ENCODE assay signal across 1 cellular context in the genomic region with DNA sequence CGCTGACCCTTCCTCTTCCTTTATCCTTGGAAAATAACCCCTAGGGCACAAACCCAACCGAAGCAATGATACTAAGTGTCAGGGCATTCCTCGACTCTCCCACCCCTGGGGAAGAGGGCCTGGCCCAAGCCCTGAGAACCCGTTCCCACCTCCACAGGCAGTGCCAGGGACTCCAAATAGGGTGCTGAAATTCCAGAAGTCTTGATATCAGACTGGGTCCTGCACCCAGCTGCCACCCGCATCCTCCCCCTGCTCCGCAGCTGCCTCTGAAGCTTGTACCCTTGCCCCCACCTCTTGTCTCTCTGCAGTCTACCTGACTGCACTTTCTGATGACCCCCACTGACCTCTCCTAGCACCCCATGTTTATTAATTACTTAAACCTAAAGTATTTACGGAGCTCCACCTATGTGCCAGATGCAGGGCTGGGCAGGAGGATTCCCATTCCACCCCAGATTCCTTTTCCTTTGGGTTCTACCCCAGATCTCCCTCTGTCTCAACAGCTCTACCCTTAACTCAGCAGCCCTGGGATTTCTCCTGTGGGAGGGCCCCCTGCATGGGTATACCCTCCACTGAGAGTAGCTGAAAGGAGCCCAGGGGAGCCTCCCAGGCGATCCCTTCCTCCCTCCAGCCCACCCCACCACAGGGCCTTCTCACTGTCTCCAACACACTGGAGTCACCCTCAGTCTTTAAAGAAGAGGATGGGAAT.
TF ChIP-seq lines count a peak whose summit lies in the region.

No MANE protein-coding gene starts in this region.

TF ChIP-seq in GM23338, 12 proteins besides CTCF, POLR2A, EP300 and RAD21 (continued from another document):
- TF ChIP-seq, protein P1, sequence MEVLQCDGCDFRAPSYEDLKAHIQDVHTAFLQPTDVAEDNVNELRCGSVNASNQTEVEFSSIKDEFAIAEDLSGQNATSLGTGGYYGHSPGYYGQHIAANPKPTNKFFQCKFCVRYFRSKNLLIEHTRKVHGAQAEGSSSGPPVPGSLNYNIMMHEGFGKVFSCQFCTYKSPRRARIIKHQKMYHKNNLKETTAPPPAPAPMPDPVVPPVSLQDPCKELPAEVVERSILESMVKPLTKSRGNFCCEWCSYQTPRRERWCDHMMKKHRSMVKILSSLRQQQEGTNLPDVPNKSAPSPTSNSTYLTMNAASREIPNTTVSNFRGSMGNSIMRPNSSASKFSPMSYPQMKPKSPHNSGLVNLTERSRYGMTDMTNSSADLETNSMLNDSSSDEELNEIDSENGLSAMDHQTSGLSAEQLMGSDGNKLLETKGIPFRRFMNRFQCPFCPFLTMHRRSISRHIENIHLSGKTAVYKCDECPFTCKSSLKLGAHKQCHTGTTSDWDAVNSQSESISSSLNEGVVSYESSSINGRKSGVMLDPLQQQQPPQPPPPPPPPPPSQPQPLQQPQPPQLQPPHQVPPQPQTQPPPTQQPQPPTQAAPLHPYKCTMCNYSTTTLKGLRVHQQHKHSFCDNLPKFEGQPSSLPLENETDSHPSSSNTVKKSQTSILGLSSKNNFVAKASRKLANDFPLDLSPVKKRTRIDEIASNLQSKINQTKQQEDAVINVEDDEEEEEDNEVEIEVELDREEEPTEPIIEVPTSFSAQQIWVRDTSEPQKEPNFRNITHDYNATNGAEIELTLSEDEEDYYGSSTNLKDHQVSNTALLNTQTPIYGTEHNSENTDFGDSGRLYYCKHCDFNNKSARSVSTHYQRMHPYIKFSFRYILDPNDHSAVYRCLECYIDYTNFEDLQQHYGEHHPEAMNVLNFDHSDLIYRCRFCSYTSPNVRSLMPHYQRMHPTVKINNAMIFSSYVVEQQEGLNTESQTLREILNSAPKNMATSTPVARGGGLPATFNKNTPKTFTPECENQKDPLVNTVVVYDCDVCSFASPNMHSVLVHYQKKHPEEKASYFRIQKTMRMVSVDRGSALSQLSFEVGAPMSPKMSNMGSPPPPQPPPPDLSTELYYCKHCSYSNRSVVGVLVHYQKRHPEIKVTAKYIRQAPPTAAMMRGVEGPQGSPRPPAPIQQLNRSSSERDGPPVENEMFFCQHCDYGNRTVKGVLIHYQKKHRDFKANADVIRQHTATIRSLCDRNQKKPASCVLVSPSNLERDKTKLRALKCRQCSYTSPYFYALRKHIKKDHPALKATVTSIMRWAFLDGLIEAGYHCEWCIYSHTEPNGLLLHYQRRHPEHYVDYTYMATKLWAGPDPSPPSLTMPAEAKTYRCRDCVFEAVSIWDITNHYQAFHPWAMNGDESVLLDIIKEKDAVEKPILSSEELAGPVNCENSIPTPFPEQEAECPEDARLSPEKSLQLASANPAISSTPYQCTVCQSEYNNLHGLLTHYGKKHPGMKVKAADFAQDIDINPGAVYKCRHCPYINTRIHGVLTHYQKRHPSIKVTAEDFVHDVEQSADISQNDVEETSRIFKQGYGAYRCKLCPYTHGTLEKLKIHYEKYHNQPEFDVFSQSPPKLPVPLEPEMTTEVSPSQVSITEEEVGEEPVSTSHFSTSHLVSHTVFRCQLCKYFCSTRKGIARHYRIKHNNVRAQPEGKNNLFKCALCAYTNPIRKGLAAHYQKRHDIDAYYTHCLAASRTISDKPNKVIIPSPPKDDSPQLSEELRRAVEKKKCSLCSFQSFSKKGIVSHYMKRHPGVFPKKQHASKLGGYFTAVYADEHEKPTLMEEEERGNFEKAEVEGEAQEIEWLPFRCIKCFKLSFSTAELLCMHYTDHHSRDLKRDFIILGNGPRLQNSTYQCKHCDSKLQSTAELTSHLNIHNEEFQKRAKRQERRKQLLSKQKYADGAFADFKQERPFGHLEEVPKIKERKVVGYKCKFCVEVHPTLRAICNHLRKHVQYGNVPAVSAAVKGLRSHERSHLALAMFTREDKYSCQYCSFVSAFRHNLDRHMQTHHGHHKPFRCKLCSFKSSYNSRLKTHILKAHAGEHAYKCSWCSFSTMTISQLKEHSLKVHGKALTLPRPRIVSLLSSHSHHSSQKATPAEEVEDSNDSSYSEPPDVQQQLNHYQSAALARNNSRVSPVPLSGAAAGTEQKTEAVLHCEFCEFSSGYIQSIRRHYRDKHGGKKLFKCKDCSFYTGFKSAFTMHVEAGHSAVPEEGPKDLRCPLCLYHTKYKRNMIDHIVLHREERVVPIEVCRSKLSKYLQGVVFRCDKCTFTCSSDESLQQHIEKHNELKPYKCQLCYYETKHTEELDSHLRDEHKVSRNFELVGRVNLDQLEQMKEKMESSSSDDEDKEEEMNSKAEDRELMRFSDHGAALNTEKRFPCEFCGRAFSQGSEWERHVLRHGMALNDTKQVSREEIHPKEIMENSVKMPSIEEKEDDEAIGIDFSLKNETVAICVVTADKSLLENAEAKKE (CRISPR knock-in tag; IDR thresholded peaks at IDR 0.05), result no peak
- no peak for TF ChIP-seq EZH2phosphoT487 (IDR thresholded peaks at IDR 0.05; ENCODE audit: unreplicated experiment)
- TF ChIP-seq POLR2AphosphoS5 (IDR thresholded peaks at IDR 0.05; ENCODE audit: low read depth), result no peak
- TF ChIP-seq CREB1 (CRISPR knock-in tag; IDR thresholded peaks at IDR 0.05; ENCODE audit: low read depth), result no peak
- TF ChIP-seq, protein P2, sequence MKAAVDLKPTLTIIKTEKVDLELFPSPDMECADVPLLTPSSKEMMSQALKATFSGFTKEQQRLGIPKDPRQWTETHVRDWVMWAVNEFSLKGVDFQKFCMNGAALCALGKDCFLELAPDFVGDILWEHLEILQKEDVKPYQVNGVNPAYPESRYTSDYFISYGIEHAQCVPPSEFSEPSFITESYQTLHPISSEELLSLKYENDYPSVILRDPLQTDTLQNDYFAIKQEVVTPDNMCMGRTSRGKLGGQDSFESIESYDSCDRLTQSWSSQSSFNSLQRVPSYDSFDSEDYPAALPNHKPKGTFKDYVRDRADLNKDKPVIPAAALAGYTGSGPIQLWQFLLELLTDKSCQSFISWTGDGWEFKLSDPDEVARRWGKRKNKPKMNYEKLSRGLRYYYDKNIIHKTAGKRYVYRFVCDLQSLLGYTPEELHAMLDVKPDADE (IDR thresholded peaks at IDR 0.05), result no peak
- TF ChIP-seq, protein P3, sequence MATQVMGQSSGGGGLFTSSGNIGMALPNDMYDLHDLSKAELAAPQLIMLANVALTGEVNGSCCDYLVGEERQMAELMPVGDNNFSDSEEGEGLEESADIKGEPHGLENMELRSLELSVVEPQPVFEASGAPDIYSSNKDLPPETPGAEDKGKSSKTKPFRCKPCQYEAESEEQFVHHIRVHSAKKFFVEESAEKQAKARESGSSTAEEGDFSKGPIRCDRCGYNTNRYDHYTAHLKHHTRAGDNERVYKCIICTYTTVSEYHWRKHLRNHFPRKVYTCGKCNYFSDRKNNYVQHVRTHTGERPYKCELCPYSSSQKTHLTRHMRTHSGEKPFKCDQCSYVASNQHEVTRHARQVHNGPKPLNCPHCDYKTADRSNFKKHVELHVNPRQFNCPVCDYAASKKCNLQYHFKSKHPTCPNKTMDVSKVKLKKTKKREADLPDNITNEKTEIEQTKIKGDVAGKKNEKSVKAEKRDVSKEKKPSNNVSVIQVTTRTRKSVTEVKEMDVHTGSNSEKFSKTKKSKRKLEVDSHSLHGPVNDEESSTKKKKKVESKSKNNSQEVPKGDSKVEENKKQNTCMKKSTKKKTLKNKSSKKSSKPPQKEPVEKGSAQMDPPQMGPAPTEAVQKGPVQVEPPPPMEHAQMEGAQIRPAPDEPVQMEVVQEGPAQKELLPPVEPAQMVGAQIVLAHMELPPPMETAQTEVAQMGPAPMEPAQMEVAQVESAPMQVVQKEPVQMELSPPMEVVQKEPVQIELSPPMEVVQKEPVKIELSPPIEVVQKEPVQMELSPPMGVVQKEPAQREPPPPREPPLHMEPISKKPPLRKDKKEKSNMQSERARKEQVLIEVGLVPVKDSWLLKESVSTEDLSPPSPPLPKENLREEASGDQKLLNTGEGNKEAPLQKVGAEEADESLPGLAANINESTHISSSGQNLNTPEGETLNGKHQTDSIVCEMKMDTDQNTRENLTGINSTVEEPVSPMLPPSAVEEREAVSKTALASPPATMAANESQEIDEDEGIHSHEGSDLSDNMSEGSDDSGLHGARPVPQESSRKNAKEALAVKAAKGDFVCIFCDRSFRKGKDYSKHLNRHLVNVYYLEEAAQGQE (IDR thresholded peaks at IDR 0.05; ENCODE audit: unreplicated experiment), result no peak
- TF ChIP-seq ZNF114 (CRISPR knock-in tag; IDR thresholded peaks at IDR 0.05), result no peak
- TF ChIP-seq ZNF331 (CRISPR knock-in tag; IDR thresholded peaks at IDR 0.05; ENCODE audit: low read depth), result no peak
- TF ChIP-seq STAT1 (IDR thresholded peaks at IDR 0.05; ENCODE audit: unreplicated experiment), result no peak
